Comparison of ENCODE assay signal across 25 cellular contexts in genomic region chr5:109819878-109820277, GRCh38.
DNase-seq lines count a peak whose midpoint lies in the region; ATAC-seq and TF ChIP-seq lines count a peak whose summit lies in the region.
"Had no signal": no experiment of that assay in that cellular context is flagged by ENCODE, and none has a peak within 500 bp of the region (broad histone marks: within the 10 kb centered on the region; RNA-seq: fewer than 3 reads in every experiment).

No MANE protein-coding gene starts in this region.

- in situ Hi-C loops in SK-MEL-5 (cut with HindIII; ENCODE audit: low pct_unique_long_range_greater_than_20kb, low sequenced_read_pairs) (no loop called here), brain microvascular endothelial cell (cut with HindIII; ENCODE audit: low pct_ligation_motif_present, low sequenced_read_pairs) (no loop called here)

- no peaks in the 10 kb centered on the region for H3F3A ChIP-seq in GM23338 (replicated peaks; ENCODE audit: low read depth)

- H3K4me3 ChIP-seq in GM23338: no peak overlapping the region
- no peak overlapping the region for H3K4me3 ChIP-seq in brain microvascular endothelial cell (ENCODE audit: low read depth, low read length)
- H3K4me3 ChIP-seq: GM23248, MG63, ovary had no signal

- no peak overlapping the region for H3K27ac ChIP-seq in 22Rv1
- no peak overlapping the region for H3K27ac ChIP-seq in GM23338 (ENCODE audit: low read depth)
- no peak overlapping the region for H3K27ac ChIP-seq in brain microvascular endothelial cell
- H3K27ac ChIP-seq: GM23248, ovary had no signal

- H3K27me3 ChIP-seq in GM23338 (ENCODE audit: insufficient read depth) (no peaks in the 10 kb centered on the region), brain microvascular endothelial cell (replicated peaks) (no peaks in the 10 kb centered on the region)
- H3K27me3 ChIP-seq: MG63, ovary had no signal

- H3K4me3 Mint-ChIP-seq in GM23338: no peak overlapping the region
- H3K4me3 Mint-ChIP-seq: brain; CD8-positive, alpha-beta memory T cell; nephron progenitor cell had no signal

- no peak overlapping the region for H3K27ac Mint-ChIP-seq in GM23338
- H3K27ac Mint-ChIP-seq: activated T-helper 2 cell treated with anti-CD3 and anti-CD28 coated beads, Interferon-gamma antibody, Interleukin-2, Interleukin-4, amounts not matched to agents 10 μg/mL and 5 μg/mL and 100 μg/mL, durations not matched to agents 14 hours and 24 hours and 36 hours; brain; CD8-positive, alpha-beta memory T cell; nephron progenitor cell had no signal

- H3K4me2 ChIP-seq in GM23338: no peak overlapping the region

- no peak; the same call in 2 of the 3 replicates for ATAC-seq in GM23338
- no peak for ATAC-seq in HG03442 (IDR thresholded peaks at IDR 0.05; ENCODE audit: unreplicated experiment)
- ATAC-seq: left lobe of liver; Right ventricle myocardium inferior; stimulated activated naive CD8-positive, alpha-beta T cell treated with anti-CD3 and anti-CD28 coated beads, Interleukin-15, Interleukin-2, amounts not matched to agents 100 U/mL and 50 U/mL, for 24 hours had no signal

- no peaks in the 10 kb centered on the region for H3K27me3 Mint-ChIP-seq in GM23338 (ENCODE audit: insufficient read depth, low read depth, poor library complexity)
- H3K27me3 Mint-ChIP-seq: brain; CD8-positive, alpha-beta memory T cell had no signal

- no peaks in the 10 kb centered on the region for H3K9me2 ChIP-seq in GM23338 (ENCODE audit: insufficient read depth)

- no peak for TF ChIP-seq POLR2A in erythroblast (IDR thresholded peaks at IDR 0.05; ENCODE audit: low read length)

- H3K36me3 Mint-ChIP-seq in GM23338 (ENCODE audit: low read depth): peaks cover 25% of the 10 kb centered on the region

- no peaks in the 10 kb centered on the region for H3K9me3 Mint-ChIP-seq in GM23338
- H3K9me3 Mint-ChIP-seq: activated T-helper 2 cell treated with anti-CD3 and anti-CD28 coated beads, Interferon-gamma antibody, Interleukin-2, Interleukin-4, amounts not matched to agents 10 μg/mL and 5 μg/mL and 100 μg/mL, durations not matched to agents 14 hours and 24 hours and 36 hours; brain; CD8-positive, alpha-beta memory T cell; nephron progenitor cell had no signal

- H2AFZ ChIP-seq in GM23338: no peak overlapping the region
- H2AFZ ChIP-seq: GM23248 had no signal

- DNase-seq in GM23338 (ENCODE audit: low spot score): peak; percentile 34
- peak; percentile 13 for DNase-seq in SK-MEL-5 (ENCODE audit: low read depth, low spot score)
- peak; percentile 4 to 13 for DNase-seq in erythroblast (lab: John Stamatoyannopoulos, UW)
- no peak for DNase-seq in LoVo (ENCODE audit: low spot score)
- DNase-seq in NCI-H1436 (lab: John Stamatoyannopoulos, UW): no peak
- DNase-seq in brain microvascular endothelial cell: no peak
- DNase-seq: activated CD8-positive, alpha-beta memory T cell treated with anti-CD3 and anti-CD28 coated beads for 24 hours; activated naive CD4-positive, alpha-beta T cell treated with anti-CD3 and anti-CD28 coated beads, Interleukin-2, amount 50 U/mL, for 16 hours; activated T-cell treated with anti-CD3 and anti-CD28 coated beads for 4 hours; CD8-positive, alpha-beta memory T cell; GM23248; MG63; NCI-H2029; NCI-H524 treated with DMSO at 0.1 percent for 48 hours; nephron progenitor cell; ovary; retina; stimulated activated CD4-positive, alpha-beta T cell treated with anti-CD3 and anti-CD28 coated beads, Interleukin-1b, Interleukin-23, amount 100 ng/mL, for 48 hours; stimulated activated naive CD8-positive, alpha-beta T cell treated with anti-CD3 and anti-CD28 coated beads, Interleukin-15, Interleukin-2, amounts not matched to agents 100 U/mL and 50 U/mL, for 24 hours had no signal

- no peaks in the 10 kb centered on the region for H3K4me1 Mint-ChIP-seq in GM23338
- H3K4me1 Mint-ChIP-seq: brain, nephron progenitor cell had no signal

- H3K4me1 ChIP-seq in GM23338 (ENCODE audit: insufficient read depth): no peaks in the 10 kb centered on the region

- H3K79me2 ChIP-seq in GM23338 (replicated peaks; ENCODE audit: insufficient read depth): no peaks in the 10 kb centered on the region

- H3K36me3 ChIP-seq in GM23338 (ENCODE audit: insufficient read depth) (peaks cover 15% of the 10 kb centered on the region), brain microvascular endothelial cell (replicated peaks) (peaks cover 2% of the 10 kb centered on the region)
- H3K36me3 ChIP-seq: ovary had no signal

- TF ChIP-seq CTCF in 22Rv1 (IDR thresholded peaks at IDR 0.05) (peak; percentile 22; the same call in 1 of the 2 replicates), GM23338 (conservative IDR thresholded peaks at IDR 0.05; ENCODE audit: low read depth in 2 of 2) (peak; percentile 63 to 66), brain microvascular endothelial cell (IDR thresholded peaks at IDR 0.05; ENCODE audit: low read depth, low read length, missing control alignments) (no peak)

- no peaks in the 10 kb centered on the region for H4K20me1 ChIP-seq in GM23338 (replicated peaks; ENCODE audit: insufficient read depth)

TF ChIP-seq in GM23338, 12 proteins besides CTCF, POLR2A, EP300 and RAD21:
- TF ChIP-seq ZNF331 (CRISPR knock-in tag; IDR thresholded peaks at IDR 0.05; ENCODE audit: low read depth) (no peak), EZH2phosphoT487 (IDR thresholded peaks at IDR 0.05; ENCODE audit: unreplicated experiment) (no peak), ZNF114 (CRISPR knock-in tag; IDR thresholded peaks at IDR 0.05) (no peak), NANOG (IDR thresholded peaks at IDR 0.05; ENCODE audit: borderline replicate concordance) (no peak), REST (IDR thresholded peaks at IDR 0.05; ENCODE audit: unreplicated experiment) (no peak), JUNB (IDR thresholded peaks at IDR 0.05; ENCODE audit: unreplicated experiment) (no peak), ETS1 (IDR thresholded peaks at IDR 0.05) (no peak), EZH2 (IDR thresholded peaks at IDR 0.05; ENCODE audit: low read depth, unreplicated experiment) (no peak)

Comparison
In these comparisons a context has a peak if more than half of its experiments do, and no peak if none do; other contexts are left out.
1. DNase-seq: peak in GM23338 (single experiment), SK-MEL-5 (single experiment) and erythroblast (2 of 2); none in LoVo (single experiment), NCI-H1436 (single experiment) and brain microvascular endothelial cell (single experiment).